Comparison of ENCODE assay signal across 1 cellular context in genomic region chr21:46152939-46153258, GRCh38.
TF ChIP-seq lines count a peak whose summit lies in the region.

No MANE protein-coding gene starts in this region.

TF ChIP-seq in endothelial cell of umbilical vein, 7 proteins besides CTCF, POLR2A, EP300 and RAD21:
- TF ChIP-seq MYC (IDR thresholded peaks at IDR 0.05; ENCODE audit: low read depth, low read length) (no peak), EZH2 (IDR thresholded peaks at IDR 0.05; ENCODE audit: borderline replicate concordance, low read depth, low read length, severe bottlenecking) (no peak), GATA2 (IDR thresholded peaks at IDR 0.05; ENCODE audit: insufficient read depth, insufficient read length, low read depth, low read length) (no peak), POLR2AphosphoS5 (IDR thresholded peaks at IDR 0.05; ENCODE audit: insufficient read depth, low read depth, low read length) (no peak), JUN (IDR thresholded peaks at IDR 0.05; ENCODE audit: borderline replicate concordance, insufficient read depth, insufficient read length, low read depth) (no peak), FOS (IDR thresholded peaks at IDR 0.05; ENCODE audit: borderline replicate concordance, insufficient read depth, low read length) (no peak), MAX (IDR thresholded peaks at IDR 0.05; ENCODE audit: insufficient read depth, insufficient read length) (no peak)
TF ChIP-seq in endothelial cell of umbilical vein: peak in this region for 0.
